18 cellular contexts compared by ENCODE assay signal in genomic region chr22:43996981-43997265, GRCh38. TPM values are rescaled to one million over a fixed set of nuclear protein-coding genes. Genes with fewer than 3 reads are reported as not detected.
A peak's percentile ranks its signal among the peaks of the same experiment; 100 is the strongest.
DNase-seq lines count a peak whose midpoint lies in the region; ATAC-seq lines count a peak whose summit lies in the region.
"Had no signal": no experiment of that assay in that cellular context is flagged by ENCODE, and none has a peak within 500 bp of the region (broad histone marks: within the 10 kb centered on the region; RNA-seq: fewer than 3 reads in every experiment).

No MANE protein-coding gene starts in this region.

- no peak for DNase-seq in activated naive CD4-positive, alpha-beta T cell treated with anti-CD3 and anti-CD28 coated beads, Interleukin-2, amount 50 U/mL, for 16 hours
- no peak for DNase-seq in activated CD8-positive, alpha-beta T cell treated with anti-CD3 and anti-CD28 coated beads, Interleukin-2, amount 10 ng/mL, durations not matched to agents 7 days and 5 days
- DNase-seq in immature natural killer cell (no peak), NOMO-1 treated with DMSO at 0.1 percent for 48 hours (lab: John Stamatoyannopoulos, UW; ENCODE audit: unreplicated experiment) (no peak), 8988T (no peak), substantia nigra (lab: John Stamatoyannopoulos, UW) (no peak), NCI-H774 (lab: John Stamatoyannopoulos, UW) (no peak)
- DNase-seq: GM23248; heart right ventricle; Kasumi-1; left cardiac atrium; NCI-H1417 treated with DMSO at 0.1 percent for 48 hours; NCI-H2227 treated with DMSO at 0.1 percent for 48 hours; NK-92 treated with Interleukin-12 subunit alpha and Interleukin-12 subunit beta, amount 100 ng/mL, for 24 hours; Right ventricle myocardium superior; spleen had no signal

- ATAC-seq in activated CD8-positive, alpha-beta T cell treated with anti-CD3 and anti-CD28 coated beads, Interleukin-2, amount 10 ng/mL, durations not matched to agents 7 days and 5 days: no peak
- ATAC-seq: heart right ventricle, left cardiac atrium had no signal

- H3K4me3 Mint-ChIP-seq in activated naive CD4-positive, alpha-beta T cell treated with anti-CD3 and anti-CD28 coated beads, Interleukin-2, amount 50 U/mL, for 24 hours: peak overlapping the region; percentile 30
- H3K4me3 Mint-ChIP-seq in activated CD8-positive, alpha-beta T cell treated with anti-CD3 and anti-CD28 coated beads, Interleukin-2, amount 10 ng/mL, durations not matched to agents 7 days and 5 days: no peak overlapping the region
- peak overlapping the region; percentile 28 to 95 (median 89) for H3K4me3 Mint-ChIP-seq in immature natural killer cell

- H3K27ac Mint-ChIP-seq in activated naive CD4-positive, alpha-beta T cell treated with anti-CD3 and anti-CD28 coated beads, Interleukin-2, amount 50 U/mL, for 24 hours: no peak overlapping the region
- H3K27ac Mint-ChIP-seq in activated CD8-positive, alpha-beta T cell treated with anti-CD3 and anti-CD28 coated beads, Interleukin-2, amount 10 ng/mL, durations not matched to agents 7 days and 5 days: peak overlapping the region; percentile 91
- H3K27ac Mint-ChIP-seq in immature natural killer cell: peak overlapping the region; percentile 59 to 94 (median 90)

- no peak overlapping the region for H3K27ac ChIP-seq in substantia nigra (ENCODE audit: low read depth, low read length, poor library complexity, severe bottlenecking)
- H3K27ac ChIP-seq: GM23248 had no signal

- H3K4me1 Mint-ChIP-seq in activated naive CD4-positive, alpha-beta T cell treated with anti-CD3 and anti-CD28 coated beads, Interleukin-2, amount 50 U/mL, for 24 hours: peaks cover 24% of the 10 kb centered on the region
- H3K4me1 Mint-ChIP-seq in activated CD8-positive, alpha-beta T cell treated with anti-CD3 and anti-CD28 coated beads, Interleukin-2, amount 10 ng/mL, durations not matched to agents 7 days and 5 days (ENCODE audit: low read depth): peaks cover 28% of the 10 kb centered on the region
- H3K4me1 Mint-ChIP-seq in immature natural killer cell: peaks cover 25 to 41% of the 10 kb centered on the region in 2 donors

- POLR2A ChIA-PET in activated CD8-positive, alpha-beta T cell treated with anti-CD3 and anti-CD28 coated beads, Interleukin-2, amount 10 ng/mL, durations not matched to agents 7 days and 5 days (lab: Charles Lee): no interaction called here

- H3K36me3 Mint-ChIP-seq in activated naive CD4-positive, alpha-beta T cell treated with anti-CD3 and anti-CD28 coated beads, Interleukin-2, amount 50 U/mL, for 24 hours: peaks cover 18% of the 10 kb centered on the region
- H3K36me3 Mint-ChIP-seq in activated CD8-positive, alpha-beta T cell treated with anti-CD3 and anti-CD28 coated beads, Interleukin-2, amount 10 ng/mL, durations not matched to agents 7 days and 5 days (ENCODE audit: low read depth): peaks cover 64% of the 10 kb centered on the region
- H3K36me3 Mint-ChIP-seq in immature natural killer cell: peaks cover 14 to 27% (median 22%) of the 10 kb centered on the region in 3 donors

- no peaks in the 10 kb centered on the region for H3K9me3 Mint-ChIP-seq in activated naive CD4-positive, alpha-beta T cell treated with anti-CD3 and anti-CD28 coated beads, Interleukin-2, amount 50 U/mL, for 24 hours
- no peaks in the 10 kb centered on the region for H3K9me3 Mint-ChIP-seq in activated CD8-positive, alpha-beta T cell treated with anti-CD3 and anti-CD28 coated beads, Interleukin-2, amount 10 ng/mL, durations not matched to agents 7 days and 5 days (ENCODE audit: insufficient read depth)
- no peaks in the 10 kb centered on the region for H3K9me3 Mint-ChIP-seq in immature natural killer cell
- H3K9me3 Mint-ChIP-seq: T-helper 1 cell treated with Interleukin-12 subunit alpha and Interleukin-12 subunit beta and Interleukin-4 antibody, amounts not matched to agents 30 μg/mL and 1 μg/mL, for 36 hours had no signal

- no peaks in the 10 kb centered on the region for H3K27me3 Mint-ChIP-seq in activated naive CD4-positive, alpha-beta T cell treated with anti-CD3 and anti-CD28 coated beads, Interleukin-2, amount 50 U/mL, for 24 hours
- H3K27me3 Mint-ChIP-seq in activated CD8-positive, alpha-beta T cell treated with anti-CD3 and anti-CD28 coated beads, Interleukin-2, amount 10 ng/mL, durations not matched to agents 7 days and 5 days (ENCODE audit: low read depth): no peaks in the 10 kb centered on the region
- H3K27me3 Mint-ChIP-seq in immature natural killer cell (ENCODE audit: low read depth in 3 of 3): peaks cover 2 to 10% (median 4%) of the 10 kb centered on the region in 3 donors

- CTCF ChIA-PET in activated CD8-positive, alpha-beta T cell treated with anti-CD3 and anti-CD28 coated beads, Interleukin-2, amount 10 ng/mL, durations not matched to agents 7 days and 5 days (lab: Charles Lee): no interaction called here

RNA-seq across cellular contexts. Expression of gene PARVB, which starts 27.2 kb away (rescaled TPM):
- total RNA-seq in activated CD8-positive, alpha-beta T cell treated with anti-CD3 and anti-CD28 coated beads, Interleukin-2, amount 10 ng/mL, durations not matched to agents 7 days and 5 days: 10 to 100 TPM; 39.4 to 41.0 TPM
- 1 to 10 TPM; 1.8 to 3.8 (median 2.7) TPM for polyA plus RNA-seq in immature natural killer cell

RNA-seq across cellular contexts. Expression of gene SAMM50, which starts 41.7 kb away (rescaled TPM):
- 10 to 100 TPM; 50.7 to 52.4 TPM for total RNA-seq in activated CD8-positive, alpha-beta T cell treated with anti-CD3 and anti-CD28 coated beads, Interleukin-2, amount 10 ng/mL, durations not matched to agents 7 days and 5 days
- polyA plus RNA-seq in immature natural killer cell: 10 to 100 TPM; 80.6 to 88.8 (median 82.8) TPM
